In the genomic region with DNA sequence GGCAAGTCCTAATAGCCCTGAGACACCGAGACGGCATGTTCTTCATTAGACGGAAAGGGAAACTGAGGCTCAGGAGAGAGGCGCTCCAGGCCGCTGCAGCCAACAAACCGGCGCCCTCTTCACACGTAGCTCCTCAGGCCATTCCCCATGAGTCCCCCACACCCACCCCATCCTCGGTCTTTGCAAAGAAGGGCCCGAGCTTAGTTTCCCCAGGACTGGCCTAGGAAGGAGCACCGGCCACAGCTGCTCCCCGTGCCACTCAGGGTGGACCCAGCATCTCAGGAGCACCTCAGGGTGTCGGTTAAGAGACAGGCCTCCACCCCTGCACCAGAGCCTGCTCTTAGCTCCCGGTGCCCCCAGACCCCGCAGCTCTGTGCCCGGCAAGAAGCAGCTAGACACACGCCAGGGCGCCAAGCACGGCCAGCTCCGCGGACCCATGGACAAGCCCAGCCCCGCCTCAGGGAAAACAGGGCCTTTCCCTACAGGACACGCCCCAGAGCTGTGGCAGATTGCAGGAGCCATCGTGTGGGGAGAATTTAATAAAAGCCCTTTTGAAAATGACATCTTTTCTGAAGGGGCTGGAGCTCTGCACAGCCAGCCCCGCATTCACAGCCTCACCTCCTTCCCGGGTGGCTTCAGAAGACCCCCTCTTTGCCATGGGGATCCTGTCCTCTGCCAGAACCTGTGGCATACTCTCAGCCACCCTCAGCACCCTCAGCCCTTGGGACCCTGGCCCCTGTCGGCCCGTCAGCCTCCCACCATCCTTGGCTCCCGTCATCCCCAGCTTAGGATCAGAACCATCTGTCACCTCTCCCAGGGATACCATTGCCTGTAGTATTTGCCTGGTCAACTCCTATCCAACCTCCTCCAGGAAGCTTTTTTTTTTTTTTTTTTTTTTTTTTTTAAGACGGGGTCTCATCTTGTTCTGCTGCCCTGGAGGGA, we compare ENCODE assay signal across 11 cellular contexts. TPM values are rescaled to one million over a fixed set of nuclear protein-coding genes. Genes with fewer than 3 reads are reported as not detected.
DNase-seq lines count a peak whose midpoint lies in the region; ATAC-seq, FAIRE-seq and TF ChIP-seq lines count a peak whose summit lies in the region.
"Had no signal": no experiment of that assay in that cellular context is flagged by ENCODE, and none has a peak within 500 bp of the region (broad histone marks: within the 10 kb centered on the region; RNA-seq: fewer than 3 reads in every experiment).

No MANE protein-coding gene starts in this region.

- no peak overlapping the region for H3K4me3 Mint-ChIP-seq in astrocyte (ENCODE audit: unreplicated experiment)

- intact Hi-C loops in vagina (cut with DNase I) = loop anchor here (10.0 kb wide), 1 partner anchor 96 kb away; no protein-coding TSS in a partner anchor
- intact Hi-C loops in OCI-LY7 (cut with micrococcal nuclease; ENCODE audit: unreplicated experiment) = no loop called here

- TF ChIP-seq EP300 in neural cell (conservative IDR thresholded peaks at IDR 0.05; ENCODE audit: poor library complexity, severe bottlenecking) = no peak

- peak; percentile 68 for DNase-seq in COLO668 (lab: John Stamatoyannopoulos, UW; ENCODE audit: unreplicated experiment)
- no peak for DNase-seq in astrocyte (ENCODE audit: low read depth)
- DNase-seq in vagina (ENCODE audit: extremely low spot score in 2 of 2) = no peak
- no peak for DNase-seq in putamen (ENCODE audit: low spot score)
- no peak for DNase-seq in OCI-LY7 (ENCODE audit: low spot score)
- DNase-seq: activated CD4-positive, CD25-positive, alpha-beta regulatory T cell treated with anti-CD3 and anti-CD28 coated beads, Interleukin-2, amount 50 U/mL, for 72 hours; erythroblast; MM.1S had no signal

- no peaks in the 10 kb centered on the region for H3F3A ChIP-seq in neural cell (ENCODE audit: insufficient read depth, low read length, poor library complexity, severe bottlenecking)

- H3K9me3 ChIP-seq in HEK293 (ENCODE audit: control insufficient read depth, insufficient read depth, low read depth, low read length) (no peaks in the 10 kb centered on the region), astrocyte (ENCODE audit: insufficient read depth, low read depth, low read length) (no peaks in the 10 kb centered on the region), neural cell (ENCODE audit: low read length) (no peaks in the 10 kb centered on the region), vagina (no peaks in the 10 kb centered on the region), OCI-LY7 (ENCODE audit: low read length) (no peaks in the 10 kb centered on the region)

- TF ChIP-seq CTCF in HEK293 (tag by site-specific recombination; IDR thresholded peaks at IDR 0.05) (no peak), astrocyte (IDR thresholded peaks at IDR 0.05; ENCODE audit: insufficient read depth, low read depth, low read length) (no peak), neural cell (IDR thresholded peaks at IDR 0.05; ENCODE audit: poor library complexity, severe bottlenecking) (no peak), vagina (IDR thresholded peaks at IDR 0.05) (no peak), OCI-LY7 (conservative IDR thresholded peaks at IDR 0.05; ENCODE audit: low read length) (no peak)

- no peak for FAIRE-seq in astrocyte (lab: Jason Lieb, UNC)

- no peak overlapping the region for H3K27ac Mint-ChIP-seq in astrocyte (ENCODE audit: unreplicated experiment)

- no peak overlapping the region for H2AFZ ChIP-seq in astrocyte (ENCODE audit: low read depth, low read length)
- no peak overlapping the region for H2AFZ ChIP-seq in neural cell (ENCODE audit: low read depth, low read length)
- H2AFZ ChIP-seq in OCI-LY7 (ENCODE audit: low read length) = no peak overlapping the region

- peak overlapping the region; percentile 80 for H3K4me2 ChIP-seq in astrocyte (ENCODE audit: low read length)
- H3K4me2 ChIP-seq in neural cell (ENCODE audit: low read length) = no peak overlapping the region
- no peak overlapping the region for H3K4me2 ChIP-seq in OCI-LY7 (ENCODE audit: low read length)

- no peak overlapping the region for H3K9ac ChIP-seq in astrocyte (ENCODE audit: low read length)
- no peak overlapping the region for H3K9ac ChIP-seq in neural cell (ENCODE audit: low read length)

- no peak for TF ChIP-seq RAD21 in neural cell (conservative IDR thresholded peaks at IDR 0.05)

- H3K79me2 ChIP-seq in astrocyte (ENCODE audit: insufficient read depth, low read length) (no peaks in the 10 kb centered on the region), neural cell (replicated peaks; ENCODE audit: insufficient read depth, low read length) (no peaks in the 10 kb centered on the region), OCI-LY7 (ENCODE audit: insufficient read depth, low read depth, low read length) (no peaks in the 10 kb centered on the region)

- H3K36me3 ChIP-seq in HEK293 (ENCODE audit: control insufficient read depth in 2 of 2, insufficient read depth in 1 of 2, low read length in 2 of 2) (no peaks in the 10 kb centered on the region), astrocyte (ENCODE audit: insufficient read depth, low read length) (no peaks in the 10 kb centered on the region), neural cell (ENCODE audit: insufficient read depth, low read length) (no peaks in the 10 kb centered on the region), vagina (no peaks in the 10 kb centered on the region), OCI-LY7 (ENCODE audit: insufficient read depth, low read length) (no peaks in the 10 kb centered on the region)

- POLR2A ChIA-PET in HEK293 (lab: Yijun Ruan, JAX) (interaction anchor here (0.6 to 0.9 kb wide), 2 partner anchors 26 to 333 kb away, joined by 3 to 4 read pairs; no protein-coding TSS in a partner anchor), OCI-LY7 (lab: Charles Lee) (interaction anchor here (1.1 kb wide), 1 partner anchor 12 kb away, joined by 4 read pairs; no protein-coding TSS in a partner anchor)

- no peak overlapping the region for H3K4me3 ChIP-seq in HEK293 (ENCODE audit: low read depth, low read length)
- no peak overlapping the region for H3K4me3 ChIP-seq in astrocyte (ENCODE audit: insufficient read depth, low read depth, low read length)
- peak overlapping the region; percentile 70 for H3K4me3 ChIP-seq in neural cell (ENCODE audit: low read length)
- peak overlapping the region in 1 of 2 donors; percentile 39 for H3K4me3 ChIP-seq in vagina
- no peak overlapping the region for H3K4me3 ChIP-seq in OCI-LY7 (ENCODE audit: low read depth, low read length, poor library complexity, severe bottlenecking)

- no peaks in the 10 kb centered on the region for H3K9me2 ChIP-seq in neural cell (ENCODE audit: insufficient read depth, low read length)
- H3K9me2 ChIP-seq in OCI-LY7 (ENCODE audit: insufficient read depth, low read length) = no peaks in the 10 kb centered on the region

- CTCF ChIA-PET in HEK293 (lab: Yijun Ruan, JAX) (interaction anchor here (0.6 to 3.2 kb wide), 7 partner anchors 11 to 895 kb away, joined by 3 to 16 read pairs (median 5); no protein-coding TSS in a partner anchor), OCI-LY7 (lab: Charles Lee; ENCODE audit: unreplicated experiment) (no interaction called here)

- H3K27me3 ChIP-seq in astrocyte (ENCODE audit: insufficient read depth, low read length) (no peaks in the 10 kb centered on the region), neural cell (ENCODE audit: insufficient read depth, low read depth, low read length) (peaks cover 25% of the 10 kb centered on the region), vagina (no peaks in the 10 kb centered on the region)

- H3K9me3 Mint-ChIP-seq in astrocyte (ENCODE audit: unreplicated experiment) = no peaks in the 10 kb centered on the region

- no peak for ATAC-seq in HG02840 (IDR thresholded peaks at IDR 0.05; ENCODE audit: low FRiP score, unreplicated experiment)

- no peak overlapping the region for H3K27ac ChIP-seq in HEK293 (ENCODE audit: extremely low read depth, low read depth, low read length)
- H3K27ac ChIP-seq in astrocyte (ENCODE audit: low read depth, low read length) = no peak overlapping the region
- no peak overlapping the region for H3K27ac ChIP-seq in neural cell (ENCODE audit: low read length)
- H3K27ac ChIP-seq in vagina = no peak overlapping the region
- H3K27ac ChIP-seq in OCI-LY7 (ENCODE audit: low read depth, low read length, poor library complexity, severe bottlenecking) = no peak overlapping the region

- no TSS peak for BruUV-seq in OCI-LY7 (replicated peaks; lab: Mats Ljungman, UMichigan)

- peaks cover 8% of the 10 kb centered on the region for H3K36me3 Mint-ChIP-seq in astrocyte (ENCODE audit: low read depth, unreplicated experiment)

- H3K27me3 Mint-ChIP-seq in astrocyte (ENCODE audit: low read depth, unreplicated experiment) = no peaks in the 10 kb centered on the region

- peaks cover 10% of the 10 kb centered on the region for H3K4me1 Mint-ChIP-seq in astrocyte (ENCODE audit: low read depth, unreplicated experiment)

- H3K4me1 ChIP-seq in HEK293 (ENCODE audit: control insufficient read depth, insufficient read depth, low read length) = no peaks in the 10 kb centered on the region
- peaks cover 9% of the 10 kb centered on the region for H3K4me1 ChIP-seq in astrocyte (ENCODE audit: insufficient read depth, low read length)
- H3K4me1 ChIP-seq in vagina = peaks cover 20% of the 10 kb centered on the region
- no peaks in the 10 kb centered on the region for H3K4me1 ChIP-seq in OCI-LY7 (ENCODE audit: insufficient read depth, low read length, poor library complexity, severe bottlenecking)

- no peak for TF ChIP-seq POLR2A in vagina (IDR thresholded peaks at IDR 0.05)

- H4K20me1 ChIP-seq in astrocyte (ENCODE audit: insufficient read depth, low read length) (peaks cover 9% of the 10 kb centered on the region), neural cell (ENCODE audit: insufficient read depth) (no peaks in the 10 kb centered on the region), OCI-LY7 (ENCODE audit: insufficient read depth, low read length) (no peaks in the 10 kb centered on the region)

TF ChIP-seq in HEK293, 187 proteins besides CTCF, POLR2A, EP300 and RAD21 (continues in another document):
- TF ChIP-seq ZNF133 (tag by site-specific recombination; IDR thresholded peaks at IDR 0.05) = no peak
- TF ChIP-seq ZNF530 (tag by site-specific recombination; IDR thresholded peaks at IDR 0.05; ENCODE audit: low read depth) = no peak
- TF ChIP-seq ZNF473 (tag by site-specific recombination; IDR thresholded peaks at IDR 0.05) = no peak

TF ChIP-seq in neural cell, 6 proteins besides CTCF, POLR2A, EP300 and RAD21 (continues in another document):
- TF ChIP-seq EZH2 (IDR thresholded peaks at IDR 0.05; ENCODE audit: borderline replicate concordance, insufficient read depth, low read length, poor library complexity, severe bottlenecking) = no peak

RNA-seq across cellular contexts. Expression of a gene that starts 59.7 kb away (rescaled TPM):
- 232 and 278 TPM in 2 replicates for total RNA-seq in astrocyte
- 48.0 and 64.0 TPM in 2 replicates for polyA plus RNA-seq in neural cell
- polyA minus RNA-seq in neural cell = 23.9 and 30.3 TPM in 2 replicates
- total RNA-seq in vagina = 61.6 TPM
- 24.8 and 27.7 TPM in 2 replicates for total RNA-seq in OCI-LY7 (2014; rRNA removed; shearing (Covaris generic))
- total RNA-seq in OCI-LY7 (2022) = 22.1 and 26.1 TPM in 2 replicates
